ENCODE assay signal across 7 cellular contexts in genomic region chr7:150876817-150877526, GRCh38. TPM values are rescaled to one million over a fixed set of nuclear protein-coding genes. Genes with fewer than 3 reads are reported as not detected.
A peak's percentile ranks its signal among the peaks of the same experiment; 100 is the strongest.
DNase-seq lines count a peak whose midpoint lies in the region; TF ChIP-seq lines count a peak whose summit lies in the region.

No MANE protein-coding gene starts in this region.

- peak overlapping the region; percentile 26 to 69 (median 65) for H3K4me3 Mint-ChIP-seq in brain

- H3K4me3 ChIP-seq in GM12864 (ENCODE audit: low read depth, low read length) (no peak overlapping the region), iPS-15b (ENCODE audit: low read depth, low read length) (peak overlapping the region; percentile 40)

- H3K27me3 ChIP-seq in iPS-15b (ENCODE audit: control insufficient read depth, insufficient read depth, low read length), result no peaks in the 10 kb centered on the region

- H3K27me3 Mint-ChIP-seq in brain, result peaks cover 23% of the 10 kb centered on the region

- H3K9ac ChIP-seq in iPS-15b (ENCODE audit: low read depth, low read length), result no peak overlapping the region

- no peaks in the 10 kb centered on the region for H3K36me3 Mint-ChIP-seq in brain

- peaks cover 20% of the 10 kb centered on the region for H3K4me1 Mint-ChIP-seq in brain

- no peaks in the 10 kb centered on the region for H3K36me3 ChIP-seq in iPS-15b (ENCODE audit: control insufficient read depth, insufficient read depth, low read length)

- peaks cover 4% of the 10 kb centered on the region for H3K4me1 ChIP-seq in iPS-15b (ENCODE audit: control insufficient read depth, insufficient read depth, low read length)

- DNase-seq in GM12864 (ENCODE audit: low read depth), result no peak
- peak; percentile 29 for DNase-seq in NCI-H128 (lab: John Stamatoyannopoulos, UW; ENCODE audit: unreplicated experiment)
- peak; percentile 57 to 77 for DNase-seq in SW 1271 (lab: John Stamatoyannopoulos, UW)
- peak; percentile 48 for DNase-seq in stimulated activated CD4-positive, alpha-beta T cell treated with anti-CD3 and anti-CD28 coated beads, Interleukin-12 subunit alpha, Interleukin-12 subunit beta, amount 100 ng/mL, for 4 hours
- no peak for DNase-seq in occipital lobe (lab: John Stamatoyannopoulos, UW)

- H3K27ac Mint-ChIP-seq in brain, result peak overlapping the region in 4 of 5 experiments; percentile 43 to 71 (median 46)

- TF ChIP-seq CTCF in GM12864 (IDR thresholded peaks at IDR 0.05; ENCODE audit: low read depth, low read length, missing control alignments), result peak; percentile 63
- TF ChIP-seq CTCF in brain (conservative IDR thresholded peaks at IDR 0.05), result peak; percentile 56 to 65

- H3K9me3 Mint-ChIP-seq in brain, result peaks cover 17 to 26% (median 23%) of the 10 kb centered on the region in 5 experiments

- H3K9me3 ChIP-seq in iPS-15b (ENCODE audit: control insufficient read depth, insufficient read depth, low read length), result no peaks in the 10 kb centered on the region

RNA-seq across cellular contexts. Expression of gene AOC1, which starts 24.7 kb away (rescaled TPM):
- not detected for polyA plus RNA-seq in brain (ENCODE audit: insufficient read depth, low read depth, low replicate concordance)
- total RNA-seq in occipital lobe, result not detected

Comparison
In these comparisons a context has a peak if more than half of its experiments do, and no peak if none do; other contexts are left out.
1. DNase-seq: peak in NCI-H128 (single experiment), SW 1271 (2 of 2) and stimulated activated CD4-positive, alpha-beta T cell treated with anti-CD3 and anti-CD28 coated beads, Interleukin-12 subunit alpha, Interleukin-12 subunit beta, amount 100 ng/mL, for 4 hours (single experiment); none in GM12864 (single experiment) and occipital lobe (single experiment).